Comparison of ENCODE assay signal across 9 cellular contexts in genomic region chr5:76082790-76083554, GRCh38. TPM values are rescaled to one million over a fixed set of nuclear protein-coding genes. Genes with fewer than 3 reads are reported as not detected.
DNase-seq lines count a peak whose midpoint lies in the region; ATAC-seq, FAIRE-seq and TF ChIP-seq lines count a peak whose summit lies in the region.
"Had no signal": no experiment of that assay in that cellular context is flagged by ENCODE, and none has a peak within 500 bp of the region (broad histone marks: within the 10 kb centered on the region; RNA-seq: fewer than 3 reads in every experiment).

TSS of gene SV2C (plus strand) at chr5:76083383. CDS start at chr5:76131751, 48,368 bp downstream.

- no peak for TF ChIP-seq CTCF in endothelial cell (IDR thresholded peaks at IDR 0.05; ENCODE audit: unreplicated experiment)
- no peak for TF ChIP-seq CTCF in pancreas (IDR thresholded peaks at IDR 0.05)

- H3K36me3 ChIP-seq in pancreas, result no peaks in the 10 kb centered on the region

- H3K4me1 Mint-ChIP-seq in T-helper 2 cell treated with Interferon-gamma antibody and Interleukin-4, amounts not matched to agents 5 μg/mL and 100 μg/mL, for 36 hours (ENCODE audit: low read depth), result peaks cover 12% of the 10 kb centered on the region
- peaks cover 14% of the 10 kb centered on the region for H3K4me1 Mint-ChIP-seq in endothelial cell (ENCODE audit: unreplicated experiment)

- 1% methylated on average over 55 to 63 of the region's 63 CpGs for WGBS in pancreas, 2 donors

- H3K27ac ChIP-seq in pancreas, result no peak within 1 kb of the TSS
- H3K27ac ChIP-seq: VCaP had no signal

- H3K4me3 Mint-ChIP-seq in T-helper 2 cell treated with Interferon-gamma antibody and Interleukin-4, amounts not matched to agents 5 μg/mL and 100 μg/mL, for 36 hours, result peak within 1 kb of the TSS; percentile 75
- peak within 1 kb of the TSS; percentile 87 for H3K4me3 Mint-ChIP-seq in endothelial cell (ENCODE audit: unreplicated experiment)

- H3K36me3 Mint-ChIP-seq in T-helper 2 cell treated with Interferon-gamma antibody and Interleukin-4, amounts not matched to agents 5 μg/mL and 100 μg/mL, for 36 hours (ENCODE audit: low read depth), result no peaks in the 10 kb centered on the region
- H3K36me3 Mint-ChIP-seq in endothelial cell (ENCODE audit: low read depth, unreplicated experiment), result no peaks in the 10 kb centered on the region

- H3K4me3 ChIP-seq in pancreas, result peak within 1 kb of the TSS in 2 of 4 donors; percentile 23 to 38

- intact Hi-C loops in pancreas (cut with DNase I), result no loop called here

- FAIRE-seq in pancreas (lab: Jason Lieb, UNC), result no peak

- peak within 1 kb of the TSS; percentile 35 for H3K27ac Mint-ChIP-seq in T-helper 2 cell treated with Interferon-gamma antibody and Interleukin-4, amounts not matched to agents 5 μg/mL and 100 μg/mL, for 36 hours
- no peak within 1 kb of the TSS for H3K27ac Mint-ChIP-seq in endothelial cell (ENCODE audit: unreplicated experiment)

- H3K27me3 Mint-ChIP-seq in T-helper 2 cell treated with Interferon-gamma antibody and Interleukin-4, amounts not matched to agents 5 μg/mL and 100 μg/mL, for 36 hours (ENCODE audit: low read depth), result peaks cover 84% of the 10 kb centered on the region
- peaks cover 18% of the 10 kb centered on the region for H3K27me3 Mint-ChIP-seq in endothelial cell (ENCODE audit: unreplicated experiment)

- H3K9me3 Mint-ChIP-seq in T-helper 2 cell treated with Interferon-gamma antibody and Interleukin-4, amounts not matched to agents 5 μg/mL and 100 μg/mL, for 36 hours, result no peaks in the 10 kb centered on the region
- H3K9me3 Mint-ChIP-seq in endothelial cell (ENCODE audit: unreplicated experiment), result no peaks in the 10 kb centered on the region

- no peaks in the 10 kb centered on the region for H3K9me3 ChIP-seq in pancreas

- H3K4me1 ChIP-seq in pancreas, result peaks cover 0 to 12% (median 7%) of the 10 kb centered on the region in 3 donors

- DNase-seq in activated effector memory CD4-positive, alpha-beta T cell treated with anti-CD3 and anti-CD28 coated beads, Interleukin-2, amount 50 U/mL, for 16 hours, result peak; percentile 71
- no peak for DNase-seq in activated effector memory CD4-positive, alpha-beta T cell treated with Interleukin-2 at 50 U/mL for 16 hours
- peak; percentile 44 for DNase-seq in T-helper 2 cell treated with Interferon-gamma antibody and Interleukin-4, amounts not matched to agents 5 μg/mL and 100 μg/mL, for 36 hours (ENCODE audit: low spot score)
- peak; percentile 28 for DNase-seq in endothelial cell (ENCODE audit: low spot score)
- DNase-seq in pancreas, result peak in 3 of 6 donors; percentile 24 to 72 (median 66)
- no peak for DNase-seq in SHP77 treated with DMSO at 0.1 percent for 48 hours (lab: John Stamatoyannopoulos, UW)
- no peak for DNase-seq in NAMALWA (ENCODE audit: low spot score)

- H3K27me3 ChIP-seq in pancreas, result peaks cover 0 to 41% (median 7%) of the 10 kb centered on the region in 4 donors

- ATAC-seq in pancreas, result peak in 3 of 4 donors; percentile 59 to 75 (median 75)
- no peak for ATAC-seq in HG03565 (IDR thresholded peaks at IDR 0.05; ENCODE audit: unreplicated experiment)

RNA-seq across cellular contexts. Expression of gene SV2C, which starts in this region (rescaled TPM):
- total RNA-seq in endothelial cell (ENCODE audit: unreplicated experiment) (0.15 TPM), pancreas (under 1 TPM; 0.05 to 0.18 (median 0.07) TPM)
- under 1 TPM in 1 of 2 donors, not detected in 1; 0.14 TPM for polyA plus RNA-seq in pancreas

Comparison
In these comparisons a context has a peak if more than half of its experiments do, and no peak if none do; other contexts are left out.
1. DNase-seq: peak in activated effector memory CD4-positive, alpha-beta T cell treated with anti-CD3 and anti-CD28 coated beads, Interleukin-2, amount 50 U/mL, for 16 hours (single experiment) and T-helper 2 cell treated with Interferon-gamma antibody and Interleukin-4, amounts not matched to agents 5 μg/mL and 100 μg/mL, for 36 hours (single experiment); none in activated effector memory CD4-positive, alpha-beta T cell treated with Interleukin-2 at 50 U/mL for 16 hours (single experiment), SHP77 treated with DMSO at 0.1 percent for 48 hours (single experiment) and NAMALWA (single experiment).
2. Peak in DNase-seq in endothelial cell; RNA of the gene not detected or under 1 TPM.
3. Peak in ATAC-seq in pancreas; RNA of the gene not detected or under 1 TPM.